ENCODE assay signal across 34 cellular contexts in the genomic region with DNA sequence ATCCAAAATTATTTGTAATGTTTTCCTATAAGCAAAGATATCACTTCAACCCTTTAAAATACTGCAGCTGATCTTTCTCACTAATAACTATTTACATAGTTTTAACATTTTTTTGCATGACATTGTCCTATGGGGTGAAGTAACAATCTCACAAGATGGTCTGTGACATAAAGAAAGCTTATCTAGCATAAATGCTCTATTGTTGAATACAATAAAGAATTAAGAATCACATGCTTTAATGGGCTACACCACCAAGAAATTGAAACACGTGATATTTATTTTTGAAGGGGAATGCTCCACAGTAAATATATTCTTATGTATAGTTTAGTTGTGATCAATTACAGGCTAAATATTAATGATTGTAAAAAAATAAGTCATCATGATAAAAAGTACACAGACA.
"Had no signal": no experiment of that assay in that cellular context is flagged by ENCODE, and none has a peak within 500 bp of the region (broad histone marks: within the 10 kb centered on the region; RNA-seq: fewer than 3 reads in every experiment).

No MANE protein-coding gene starts in this region.

- DNase-seq: Karpas-422, Kasumi-1, MG63, MM.1S, MV-4-11, NCI-H1048, NCI-H1092, NCI-H1092 treated with DMSO at 0.1 percent for 48 hours, NCI-H1105, NCI-H1105 treated with DMSO at 0.1 percent for 48 hours, NCI-H1417, NCI-H1436, NCI-H1436 treated with DMSO at 0.1 percent for 48 hours, NCI-H146, NCI-H1694, NCI-H1694 treated with DMSO at 0.1 percent for 48 hours, NCI-H187, NCI-H187 treated with DMSO at 0.1 percent for 48 hours, NCI-H1930, NCI-H2029, NCI-H2029 treated with DMSO at 0.1 percent for 48 hours, NCI-H2081, NCI-H2081 treated with DMSO at 0.1 percent for 48 hours, NCI-H2107, NCI-H2171, NCI-H2171 treated with DMSO at 0.1 percent for 48 hours, NCI-H2227 treated with DMSO at 0.1 percent for 48 hours, NCI-H226, NCI-H345, NCI-H446, NCI-H446 treated with DMSO at 0.1 percent for 48 hours, NCI-H510A, NCI-H510A treated with DMSO at 0.1 percent for 48 hours, NCI-H524 had no signal
